In genomic region chr21:36134820-36135390, GRCh38 we compare ENCODE assay signal across 8 cellular contexts. TPM values are rescaled to one million over a fixed set of nuclear protein-coding genes. Genes with fewer than 3 reads are reported as not detected.
DNase-seq lines count a peak whose midpoint lies in the region; ATAC-seq and TF ChIP-seq lines count a peak whose summit lies in the region.

Gene CBR3 (plus strand): TSS chr21:36135079. CDS start chr21:36135193, 114 bp downstream.

- H3K36me3 Mint-ChIP-seq in activated CD8-positive, alpha-beta T cell treated with anti-CD3 and anti-CD28 coated beads, Interleukin-2, amount 10 ng/mL, durations not matched to agents 7 days and 5 days (ENCODE audit: low read depth), result peaks cover 35% of the 10 kb centered on the region
- H3K36me3 Mint-ChIP-seq in endothelial cell (ENCODE audit: low read depth, unreplicated experiment), result no peaks in the 10 kb centered on the region

- H3K27ac Mint-ChIP-seq in activated CD8-positive, alpha-beta T cell treated with anti-CD3 and anti-CD28 coated beads, Interleukin-2, amount 10 ng/mL, durations not matched to agents 7 days and 5 days, result peak within 1 kb of the TSS; percentile 94
- no peak within 1 kb of the TSS for H3K27ac Mint-ChIP-seq in endothelial cell (ENCODE audit: unreplicated experiment)
- H3K27ac Mint-ChIP-seq in stimulated activated naive CD8-positive, alpha-beta T cell treated with anti-CD3 and anti-CD28 coated beads, Interleukin-15, amount 100 ng/mL, for 72 hours, result peak within 1 kb of the TSS; percentile 92 to 96

- TF ChIP-seq CTCF in LNCaP clone FGC (IDR thresholded peaks at IDR 0.05; ENCODE audit: control insufficient read depth, extremely low read depth, insufficient read depth) (no peak), endothelial cell (IDR thresholded peaks at IDR 0.05; ENCODE audit: unreplicated experiment) (no peak)

- peaks cover 5% of the 10 kb centered on the region for H3K27me3 ChIP-seq in mononuclear cell (ENCODE audit: insufficient read depth, low read length)

- CTCF ChIA-PET in activated CD8-positive, alpha-beta T cell treated with anti-CD3 and anti-CD28 coated beads, Interleukin-2, amount 10 ng/mL, durations not matched to agents 7 days and 5 days (lab: Charles Lee), result interaction anchor here (1.7 to 2.5 kb wide), 3 partner anchors 9 to 74 kb away, joined by 5 to 8 read pairs (median 7); no protein-coding TSS in a partner anchor

- peak; percentile 51 for DNase-seq in COR-L47 (lab: John Stamatoyannopoulos, UW)
- no peak for DNase-seq in LNCaP clone FGC (ENCODE audit: low read depth)
- DNase-seq in activated CD8-positive, alpha-beta T cell treated with anti-CD3 and anti-CD28 coated beads, Interleukin-2, amount 10 ng/mL, durations not matched to agents 7 days and 5 days, result peak; percentile 67
- DNase-seq in endothelial cell (ENCODE audit: low spot score), result no peak
- DNase-seq in stimulated activated naive CD8-positive, alpha-beta T cell treated with anti-CD3 and anti-CD28 coated beads, Interleukin-15, amount 100 ng/mL, for 72 hours, result peak; percentile 66 to 67
- DNase-seq in MV-4-11 (lab: John Stamatoyannopoulos, UW), result no peak

- POLR2A ChIA-PET in activated CD8-positive, alpha-beta T cell treated with anti-CD3 and anti-CD28 coated beads, Interleukin-2, amount 10 ng/mL, durations not matched to agents 7 days and 5 days (lab: Charles Lee), result interaction anchor here (0.9 to 1.9 kb wide), 9 partner anchors 8 to 186 kb away, joined by 3 to 11 read pairs (median 4); partner anchors contain the start of genes MORC3 and SETD4

- H3K4me3 ChIP-seq in LNCaP clone FGC (ENCODE audit: low read depth, low read length) (peak within 1 kb of the TSS; percentile 56), mononuclear cell (ENCODE audit: low read length) (peak within 1 kb of the TSS; percentile 71)

- peaks cover 32% of the 10 kb centered on the region for H3K4me1 ChIP-seq in mononuclear cell (ENCODE audit: insufficient read depth, low read length)

- H3K9me3 Mint-ChIP-seq in activated CD8-positive, alpha-beta T cell treated with anti-CD3 and anti-CD28 coated beads, Interleukin-2, amount 10 ng/mL, durations not matched to agents 7 days and 5 days (ENCODE audit: insufficient read depth), result no peaks in the 10 kb centered on the region
- no peaks in the 10 kb centered on the region for H3K9me3 Mint-ChIP-seq in endothelial cell (ENCODE audit: unreplicated experiment)
- H3K9me3 Mint-ChIP-seq in stimulated activated naive CD8-positive, alpha-beta T cell treated with anti-CD3 and anti-CD28 coated beads, Interleukin-15, amount 100 ng/mL, for 72 hours, result no peaks in the 10 kb centered on the region

- ATAC-seq in activated CD8-positive, alpha-beta T cell treated with anti-CD3 and anti-CD28 coated beads, Interleukin-2, amount 10 ng/mL, durations not matched to agents 7 days and 5 days, result peak; percentile 48
- peak; percentile 69 for ATAC-seq in stimulated activated naive CD8-positive, alpha-beta T cell treated with anti-CD3 and anti-CD28 coated beads, Interleukin-15, amount 100 ng/mL, for 72 hours
- no peak for ATAC-seq in HG03432 (IDR thresholded peaks at IDR 0.05; ENCODE audit: unreplicated experiment)

- peak within 1 kb of the TSS; percentile 95 for H3K4me3 Mint-ChIP-seq in activated CD8-positive, alpha-beta T cell treated with anti-CD3 and anti-CD28 coated beads, Interleukin-2, amount 10 ng/mL, durations not matched to agents 7 days and 5 days
- peak within 1 kb of the TSS; percentile 84 for H3K4me3 Mint-ChIP-seq in endothelial cell (ENCODE audit: unreplicated experiment)
- peak within 1 kb of the TSS; percentile 89 to 96 for H3K4me3 Mint-ChIP-seq in stimulated activated naive CD8-positive, alpha-beta T cell treated with anti-CD3 and anti-CD28 coated beads, Interleukin-15, amount 100 ng/mL, for 72 hours

- H3K27me3 Mint-ChIP-seq in activated CD8-positive, alpha-beta T cell treated with anti-CD3 and anti-CD28 coated beads, Interleukin-2, amount 10 ng/mL, durations not matched to agents 7 days and 5 days (ENCODE audit: low read depth), result no peaks in the 10 kb centered on the region
- peaks cover 10% of the 10 kb centered on the region for H3K27me3 Mint-ChIP-seq in endothelial cell (ENCODE audit: unreplicated experiment)
- no peaks in the 10 kb centered on the region for H3K27me3 Mint-ChIP-seq in stimulated activated naive CD8-positive, alpha-beta T cell treated with anti-CD3 and anti-CD28 coated beads, Interleukin-15, amount 100 ng/mL, for 72 hours

- peaks cover 42% of the 10 kb centered on the region for H3K4me1 Mint-ChIP-seq in activated CD8-positive, alpha-beta T cell treated with anti-CD3 and anti-CD28 coated beads, Interleukin-2, amount 10 ng/mL, durations not matched to agents 7 days and 5 days (ENCODE audit: low read depth)
- peaks cover 8% of the 10 kb centered on the region for H3K4me1 Mint-ChIP-seq in endothelial cell (ENCODE audit: unreplicated experiment)
- H3K4me1 Mint-ChIP-seq in stimulated activated naive CD8-positive, alpha-beta T cell treated with anti-CD3 and anti-CD28 coated beads, Interleukin-15, amount 100 ng/mL, for 72 hours, result peaks cover 36% of the 10 kb centered on the region

- H3K9me3 ChIP-seq in mononuclear cell (ENCODE audit: low read depth, low read length), result no peaks in the 10 kb centered on the region

RNA-seq across cellular contexts. Expression of gene CBR3, which starts in this region (rescaled TPM):
- 10 to 100 TPM; 29.6 to 32.3 TPM for total RNA-seq in activated CD8-positive, alpha-beta T cell treated with anti-CD3 and anti-CD28 coated beads, Interleukin-2, amount 10 ng/mL, durations not matched to agents 7 days and 5 days
- 0.38 TPM for total RNA-seq in endothelial cell (ENCODE audit: unreplicated experiment)
- total RNA-seq in mononuclear cell, result 4.1 TPM

Comparison
In these comparisons a context has a peak if more than half of its experiments do, and no peak if none do; other contexts are left out.
1. DNase-seq: peak in COR-L47 (single experiment), activated CD8-positive, alpha-beta T cell treated with anti-CD3 and anti-CD28 coated beads, Interleukin-2, amount 10 ng/mL, durations not matched to agents 7 days and 5 days (single experiment) and stimulated activated naive CD8-positive, alpha-beta T cell treated with anti-CD3 and anti-CD28 coated beads, Interleukin-15, amount 100 ng/mL, for 72 hours (2 of 2); none in LNCaP clone FGC (single experiment), endothelial cell (single experiment) and MV-4-11 (single experiment).
2. Peak in every context shown above with its lines, with median percentiles within 50 percentile points of each other: H3K4me3 Mint-ChIP-seq.